In the genomic region with DNA sequence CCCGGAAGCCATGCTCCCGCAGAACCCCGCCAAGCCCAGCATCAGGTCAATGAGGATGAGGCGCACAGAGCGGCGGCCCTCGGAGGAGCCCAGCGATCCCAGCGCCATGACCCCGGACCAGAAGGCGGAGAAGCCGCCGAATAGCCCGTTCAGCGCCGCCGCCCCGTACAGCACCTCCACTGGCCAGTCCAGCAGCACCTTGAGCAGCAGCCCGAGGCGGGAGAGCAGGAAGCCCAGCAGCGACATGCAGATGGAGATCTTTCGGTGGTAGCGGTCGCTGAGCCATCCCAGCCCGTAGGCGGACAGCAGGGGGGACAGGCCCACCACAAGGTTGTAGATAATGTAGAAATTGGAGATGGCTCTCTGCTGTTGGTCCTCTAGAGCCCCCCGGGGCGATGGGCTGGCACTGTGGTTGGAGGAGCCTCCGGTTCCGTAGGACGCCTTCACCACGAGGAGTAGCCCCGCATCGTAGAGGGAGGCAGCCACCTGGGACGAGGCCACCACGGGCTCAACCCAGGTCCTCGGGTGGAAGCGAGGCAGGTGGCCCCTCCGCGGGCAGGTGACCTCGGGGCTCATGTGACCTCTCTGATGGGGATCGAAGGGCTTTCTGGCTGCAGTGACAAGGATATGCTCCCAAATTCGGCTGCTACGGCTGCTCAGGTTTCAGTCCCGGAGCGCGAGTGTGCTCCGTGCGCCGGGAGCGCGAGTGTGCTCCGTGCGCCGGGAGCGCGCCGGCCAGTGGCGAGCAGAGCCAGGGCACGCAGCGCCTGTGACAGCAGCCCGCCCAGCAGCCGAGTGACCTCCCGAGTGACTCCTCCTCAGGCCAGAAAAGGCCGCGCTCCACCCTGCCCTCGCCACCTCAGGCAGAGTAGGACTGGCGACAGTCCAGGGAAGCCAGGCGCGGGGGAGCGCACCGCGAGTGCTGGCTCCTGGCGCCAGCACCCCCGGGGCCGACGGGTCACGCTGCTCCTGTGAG, we compare ENCODE assay signal across 1 cellular context.
TF ChIP-seq lines count a peak whose summit lies in the region.

A gene with protein sequence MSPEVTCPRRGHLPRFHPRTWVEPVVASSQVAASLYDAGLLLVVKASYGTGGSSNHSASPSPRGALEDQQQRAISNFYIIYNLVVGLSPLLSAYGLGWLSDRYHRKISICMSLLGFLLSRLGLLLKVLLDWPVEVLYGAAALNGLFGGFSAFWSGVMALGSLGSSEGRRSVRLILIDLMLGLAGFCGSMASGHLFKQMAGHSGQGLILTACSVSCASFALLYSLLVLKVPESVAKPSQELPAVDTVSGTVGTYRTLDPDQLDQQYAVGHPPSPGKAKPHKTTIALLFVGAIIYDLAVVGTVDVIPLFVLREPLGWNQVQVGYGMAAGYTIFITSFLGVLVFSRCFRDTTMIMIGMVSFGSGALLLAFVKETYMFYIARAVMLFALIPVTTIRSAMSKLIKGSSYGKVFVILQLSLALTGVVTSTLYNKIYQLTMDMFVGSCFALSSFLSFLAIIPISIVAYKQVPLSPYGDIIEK (minus strand): TSS at position 771 of the 976 bp plus-strand sequence. CDS start 195 bp downstream, at position 576.

TF ChIP-seq in HepG2, 621 proteins besides CTCF, POLR2A, EP300 and RAD21 (continued from another document):
- TF ChIP-seq, protein P1, sequence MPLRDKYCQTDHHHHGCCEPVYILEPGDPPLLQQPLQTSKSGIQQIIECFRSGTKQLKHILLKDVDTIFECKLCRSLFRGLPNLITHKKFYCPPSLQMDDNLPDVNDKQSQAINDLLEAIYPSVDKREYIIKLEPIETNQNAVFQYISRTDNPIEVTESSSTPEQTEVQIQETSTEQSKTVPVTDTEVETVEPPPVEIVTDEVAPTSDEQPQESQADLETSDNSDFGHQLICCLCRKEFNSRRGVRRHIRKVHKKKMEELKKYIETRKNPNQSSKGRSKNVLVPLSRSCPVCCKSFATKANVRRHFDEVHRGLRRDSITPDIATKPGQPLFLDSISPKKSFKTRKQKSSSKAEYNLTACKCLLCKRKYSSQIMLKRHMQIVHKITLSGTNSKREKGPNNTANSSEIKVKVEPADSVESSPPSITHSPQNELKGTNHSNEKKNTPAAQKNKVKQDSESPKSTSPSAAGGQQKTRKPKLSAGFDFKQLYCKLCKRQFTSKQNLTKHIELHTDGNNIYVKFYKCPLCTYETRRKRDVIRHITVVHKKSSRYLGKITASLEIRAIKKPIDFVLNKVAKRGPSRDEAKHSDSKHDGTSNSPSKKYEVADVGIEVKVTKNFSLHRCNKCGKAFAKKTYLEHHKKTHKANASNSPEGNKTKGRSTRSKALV (CRISPR knock-in tag; IDR thresholded peaks at IDR 0.05), result peak; percentile 94
- TF ChIP-seq, protein P2, sequence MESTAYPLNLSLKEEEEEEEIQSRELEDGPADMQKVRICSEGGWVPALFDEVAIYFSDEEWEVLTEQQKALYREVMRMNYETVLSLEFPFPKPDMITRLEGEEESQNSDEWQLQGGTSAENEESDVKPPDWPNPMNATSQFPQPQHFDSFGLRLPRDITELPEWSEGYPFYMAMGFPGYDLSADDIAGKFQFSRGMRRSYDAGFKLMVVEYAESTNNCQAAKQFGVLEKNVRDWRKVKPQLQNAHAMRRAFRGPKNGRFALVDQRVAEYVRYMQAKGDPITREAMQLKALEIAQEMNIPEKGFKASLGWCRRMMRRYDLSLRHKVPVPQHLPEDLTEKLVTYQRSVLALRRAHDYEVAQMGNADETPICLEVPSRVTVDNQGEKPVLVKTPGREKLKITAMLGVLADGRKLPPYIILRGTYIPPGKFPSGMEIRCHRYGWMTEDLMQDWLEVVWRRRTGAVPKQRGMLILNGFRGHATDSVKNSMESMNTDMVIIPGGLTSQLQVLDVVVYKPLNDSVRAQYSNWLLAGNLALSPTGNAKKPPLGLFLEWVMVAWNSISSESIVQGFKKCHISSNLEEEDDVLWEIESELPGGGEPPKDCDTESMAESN (CRISPR knock-in tag; conservative IDR thresholded peaks at IDR 0.05), result no peak
- TF ChIP-seq, protein P3, sequence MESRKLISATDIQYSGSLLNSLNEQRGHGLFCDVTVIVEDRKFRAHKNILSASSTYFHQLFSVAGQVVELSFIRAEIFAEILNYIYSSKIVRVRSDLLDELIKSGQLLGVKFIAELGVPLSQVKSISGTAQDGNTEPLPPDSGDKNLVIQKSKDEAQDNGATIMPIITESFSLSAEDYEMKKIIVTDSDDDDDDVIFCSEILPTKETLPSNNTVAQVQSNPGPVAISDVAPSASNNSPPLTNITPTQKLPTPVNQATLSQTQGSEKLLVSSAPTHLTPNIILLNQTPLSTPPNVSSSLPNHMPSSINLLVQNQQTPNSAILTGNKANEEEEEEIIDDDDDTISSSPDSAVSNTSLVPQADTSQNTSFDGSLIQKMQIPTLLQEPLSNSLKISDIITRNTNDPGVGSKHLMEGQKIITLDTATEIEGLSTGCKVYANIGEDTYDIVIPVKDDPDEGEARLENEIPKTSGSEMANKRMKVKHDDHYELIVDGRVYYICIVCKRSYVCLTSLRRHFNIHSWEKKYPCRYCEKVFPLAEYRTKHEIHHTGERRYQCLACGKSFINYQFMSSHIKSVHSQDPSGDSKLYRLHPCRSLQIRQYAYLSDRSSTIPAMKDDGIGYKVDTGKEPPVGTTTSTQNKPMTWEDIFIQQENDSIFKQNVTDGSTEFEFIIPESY (CRISPR knock-in tag; IDR thresholded peaks at IDR 0.05), result 0 out of 2 replicates have a peak, but pooled peaks have one; percentile 25
- TF ChIP-seq ZBTB1 (CRISPR knock-in tag; IDR thresholded peaks at IDR 0.05; ENCODE audit: borderline replicate concordance), result no peak
- TF ChIP-seq ZNF33B (CRISPR knock-in tag; IDR thresholded peaks at IDR 0.05), result no peak
- TF ChIP-seq, protein P4, sequence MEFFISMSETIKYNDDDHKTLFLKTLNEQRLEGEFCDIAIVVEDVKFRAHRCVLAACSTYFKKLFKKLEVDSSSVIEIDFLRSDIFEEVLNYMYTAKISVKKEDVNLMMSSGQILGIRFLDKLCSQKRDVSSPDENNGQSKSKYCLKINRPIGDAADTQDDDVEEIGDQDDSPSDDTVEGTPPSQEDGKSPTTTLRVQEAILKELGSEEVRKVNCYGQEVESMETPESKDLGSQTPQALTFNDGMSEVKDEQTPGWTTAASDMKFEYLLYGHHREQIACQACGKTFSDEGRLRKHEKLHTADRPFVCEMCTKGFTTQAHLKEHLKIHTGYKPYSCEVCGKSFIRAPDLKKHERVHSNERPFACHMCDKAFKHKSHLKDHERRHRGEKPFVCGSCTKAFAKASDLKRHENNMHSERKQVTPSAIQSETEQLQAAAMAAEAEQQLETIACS (CRISPR knock-in tag; IDR thresholded peaks at IDR 0.05), result peak; percentile 35; the same call in 1 of the 2 replicates
